16 cellular contexts compared by ENCODE assay signal in the genomic region with DNA sequence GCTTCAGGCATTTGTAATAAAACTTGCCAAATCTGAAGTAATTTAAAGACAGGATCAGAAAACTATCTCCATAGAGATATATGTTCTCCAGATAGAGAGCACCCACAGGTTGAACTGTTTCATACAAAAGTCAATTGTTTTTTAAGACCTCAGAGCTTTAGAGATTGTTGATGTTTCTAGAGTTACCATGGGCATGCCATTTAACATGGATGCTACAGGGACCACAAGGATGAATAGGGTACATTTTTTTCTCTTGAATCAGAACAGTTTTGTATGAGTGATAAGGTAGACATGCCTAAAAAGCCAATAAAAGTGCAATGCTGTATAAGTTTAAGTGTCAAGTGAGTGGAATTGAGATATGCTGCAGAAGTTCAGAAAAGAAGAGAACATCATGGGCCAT.
A peak's percentile ranks its signal among the peaks of the same experiment; 100 is the strongest.
DNase-seq lines count a peak whose midpoint lies in the region; ATAC-seq, FAIRE-seq and TF ChIP-seq lines count a peak whose summit lies in the region.
"Had no signal": no experiment of that assay in that cellular context is flagged by ENCODE, and none has a peak within 500 bp of the region (broad histone marks: within the 10 kb centered on the region; RNA-seq: fewer than 3 reads in every experiment).

No MANE protein-coding gene starts in this region.

- no peaks in the 10 kb centered on the region for H3K9me3 ChIP-seq in PC-3 (ENCODE audit: low read length)
- H3K9me3 ChIP-seq: BLaER1 treated with 17β-estradiol and CSF1 and Interleukin-3, amounts not matched to agents 10 nM and 100 nM; HAP-1 had no signal

- DNase-seq in PC-3: peak; percentile 88
- DNase-seq in bronchial epithelial cell (ENCODE audit: low read depth): no peak
- DNase-seq in renal cortical epithelial cell (ENCODE audit: low read depth): peak; percentile 51
- no peak for DNase-seq in left cardiac atrium
- DNase-seq in MV-4-11 (lab: John Stamatoyannopoulos, UW): no peak
- DNase-seq: DMS 273 treated with DMSO at 0.1 percent for 48 hours, NCI-H1105, NCI-H1694 treated with DMSO at 0.1 percent for 48 hours, NCI-H446, PC-9 had no signal

- H3K79me2 ChIP-seq in PC-3 (ENCODE audit: low read length): no peaks in the 10 kb centered on the region

- H3K27me3 ChIP-seq in PC-3 (ENCODE audit: low read length) (no peaks in the 10 kb centered on the region), bronchial epithelial cell (ENCODE audit: control insufficient read depth, insufficient read depth, low read length) (no peaks in the 10 kb centered on the region)
- H3K27me3 ChIP-seq: BLaER1 treated with 17β-estradiol and CSF1 and Interleukin-3, amounts not matched to agents 10 nM and 100 nM had no signal

- no peaks in the 10 kb centered on the region for H3K9me2 ChIP-seq in PC-3 (replicated peaks; ENCODE audit: low read length)

- FAIRE-seq in G401.6 (lab: Jason Lieb, UNC) (peak; percentile 74), bronchial epithelial cell (lab: Jason Lieb, UNC) (peak; percentile 28)
- FAIRE-seq: K562 had no signal

- H3K4me1 ChIP-seq in PC-3 (ENCODE audit: insufficient read depth, low read length): peaks cover 35% of the 10 kb centered on the region
- H3K4me1 ChIP-seq: HAP-1 had no signal

- intact Hi-C loops in PC-3 (cut with micrococcal nuclease) (loop anchor here (1.0 to 10.0 kb wide), 3 partner anchors 33 to 418 kb away; no protein-coding TSS in a partner anchor), left cardiac atrium (cut with DNase I) (no loop called here)

- no peak overlapping the region for H3K9ac ChIP-seq in PC-3 (ENCODE audit: low read length)
- H3K9ac ChIP-seq: BLaER1 treated with 17β-estradiol and CSF1 and Interleukin-3, amounts not matched to agents 10 nM and 100 nM had no signal

- BruUV-seq in PC-3 (replicated peaks; lab: Mats Ljungman, UMichigan): no TSS peak

- TF ChIP-seq CTCF in PC-3 (conservative IDR thresholded peaks at IDR 0.05; ENCODE audit: low read depth, low read length): no peak
- no peak for TF ChIP-seq CTCF in bronchial epithelial cell (IDR thresholded peaks at IDR 0.05; ENCODE audit: insufficient read depth, low read length, severe bottlenecking)

- 0 out of 2 replicates have a peak overlapping the region, but pooled peaks have one; percentile 5 for H3K4me2 ChIP-seq in PC-3 (ENCODE audit: low read length)
- H3K4me2 ChIP-seq: BLaER1 treated with 17β-estradiol and CSF1 and Interleukin-3, amounts not matched to agents 10 nM and 100 nM; PC-9 had no signal

- CTCF ChIA-PET in PC-3 (lab: Charles Lee): no interaction called here

- ATAC-seq in PC-3: peak; percentile 44
- ATAC-seq in left cardiac atrium: no peak
- ATAC-seq in GM18868 (IDR thresholded peaks at IDR 0.05; ENCODE audit: unreplicated experiment): no peak
- ATAC-seq: K562, Right ventricle myocardium inferior had no signal

- peak overlapping the region; percentile 80 for H3K27ac ChIP-seq in PC-3 (ENCODE audit: low read length)
- H3K27ac ChIP-seq: BLaER1 treated with 17β-estradiol and CSF1 and Interleukin-3, amounts not matched to agents 10 nM and 100 nM; PC-9 had no signal

- no peaks in the 10 kb centered on the region for H4K20me1 ChIP-seq in PC-3 (ENCODE audit: low read length)
- H4K20me1 ChIP-seq: BLaER1 treated with 17β-estradiol and CSF1 and Interleukin-3, amounts not matched to agents 10 nM and 100 nM had no signal

- POLR2A ChIA-PET in PC-3 (lab: Charles Lee; ENCODE audit: unreplicated experiment): interaction anchor here (0.6 kb wide), 1 partner anchor 32 kb away, joined by 3 read pairs; no protein-coding TSS in a partner anchor

- peaks cover 16% of the 10 kb centered on the region for H3F3A ChIP-seq in PC-3 (ENCODE audit: low read length, unreplicated experiment)

- H3K4me3 ChIP-seq in PC-3 (ENCODE audit: low read length) (no peak overlapping the region), bronchial epithelial cell (ENCODE audit: low read depth, low read length) (no peak overlapping the region)
- H3K4me3 ChIP-seq: BLaER1 treated with 17β-estradiol and CSF1 and Interleukin-3, amounts not matched to agents 10 nM and 100 nM; HAP-1; K562; PC-9 had no signal

- H3K36me3 ChIP-seq in PC-3 (ENCODE audit: low read depth, low read length) (no peaks in the 10 kb centered on the region), bronchial epithelial cell (ENCODE audit: control insufficient read depth, insufficient read depth, low read length) (no peaks in the 10 kb centered on the region)
- H3K36me3 ChIP-seq: BLaER1 treated with 17β-estradiol and CSF1 and Interleukin-3, amounts not matched to agents 10 nM and 100 nM; HAP-1 had no signal

- no peak overlapping the region for H2AFZ ChIP-seq in PC-3 (ENCODE audit: low read length)
- H2AFZ ChIP-seq: PC-9 had no signal

Comparison
In these comparisons a context has a peak if more than half of its experiments do, and no peak if none do; other contexts are left out.
1. DNase-seq: peak in PC-3 (single experiment) and renal cortical epithelial cell (single experiment); none in bronchial epithelial cell (single experiment), left cardiac atrium (single experiment) and MV-4-11 (single experiment).